8 cellular contexts compared by ENCODE assay signal in the genomic region with DNA sequence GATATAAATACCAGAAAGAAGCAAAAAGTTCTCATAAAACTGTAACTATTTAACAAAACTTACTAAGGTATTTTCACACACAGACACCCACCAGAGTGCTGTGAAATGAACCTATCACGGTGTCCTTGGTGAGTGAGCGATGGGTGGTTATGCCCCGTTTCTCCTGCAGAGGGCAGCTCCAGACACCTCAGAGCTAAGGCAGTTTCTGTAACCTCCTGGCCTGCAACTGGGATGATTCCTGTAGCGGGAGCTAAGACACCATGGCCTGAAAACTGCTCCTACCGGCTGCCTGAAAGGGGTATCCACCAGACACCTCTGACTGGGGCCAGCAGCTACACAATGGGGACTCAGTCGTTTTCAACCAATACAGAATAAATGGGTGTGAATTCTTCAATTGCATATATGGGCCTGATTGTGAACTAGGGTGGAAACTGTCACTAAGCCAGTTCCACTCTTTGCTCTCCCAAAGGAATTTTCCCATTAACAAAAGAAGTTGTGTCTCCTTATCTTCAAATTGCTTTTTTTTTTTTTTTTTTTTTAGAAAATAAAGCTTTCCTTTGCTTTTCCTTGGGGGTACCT.
DNase-seq lines count a peak whose midpoint lies in the region; ATAC-seq and TF ChIP-seq lines count a peak whose summit lies in the region.

No MANE protein-coding gene starts in this region.

- H3K36me3 Mint-ChIP-seq in chondrocyte (ENCODE audit: low read depth) (no peaks in the 10 kb centered on the region), nephron (ENCODE audit: low read depth) (no peaks in the 10 kb centered on the region)

- peaks cover 17% of the 10 kb centered on the region for H3K27me3 Mint-ChIP-seq in chondrocyte (ENCODE audit: low read depth)
- no peaks in the 10 kb centered on the region for H3K27me3 Mint-ChIP-seq in nephron (ENCODE audit: low read depth)

- ATAC-seq in GM21528 (IDR thresholded peaks at IDR 0.05; ENCODE audit: low FRiP score, unreplicated experiment): peak; percentile 76

- TF ChIP-seq CTCF in chondrocyte (IDR thresholded peaks at IDR 0.05): peak; percentile 88
- TF ChIP-seq CTCF in nephron (IDR thresholded peaks at IDR 0.05; ENCODE audit: unreplicated experiment in 3 of 3): peak; percentile 70 to 77 (median 72)

- DNase-seq in NCI-H524 (lab: John Stamatoyannopoulos, UW): peak; percentile 54 to 75
- no peak for DNase-seq in NCI-H524 treated with DMSO at 0.1 percent for 48 hours (lab: John Stamatoyannopoulos, UW)
- peak; percentile 71 for DNase-seq in HK-2 (ENCODE audit: unreplicated experiment)
- peak; percentile 2 for DNase-seq in RPMI7951 (ENCODE audit: low read depth)
- no peak for DNase-seq in chondrocyte (ENCODE audit: low spot score)
- DNase-seq in AG08395 (ENCODE audit: low spot score): no peak

- H3K9me3 Mint-ChIP-seq in chondrocyte (ENCODE audit: low read depth) (no peaks in the 10 kb centered on the region), nephron (no peaks in the 10 kb centered on the region)

- H3K4me3 Mint-ChIP-seq in chondrocyte (ENCODE audit: unreplicated experiment): no peak overlapping the region
- no peak overlapping the region for H3K4me3 Mint-ChIP-seq in nephron

- H3K27ac Mint-ChIP-seq in chondrocyte (ENCODE audit: unreplicated experiment) (no peak overlapping the region), nephron (no peak overlapping the region)

- H3K4me1 Mint-ChIP-seq in chondrocyte (ENCODE audit: low read depth) (no peaks in the 10 kb centered on the region), nephron (no peaks in the 10 kb centered on the region)

Comparison
In these comparisons a context has a peak if more than half of its experiments do, and no peak if none do; other contexts are left out.
1. DNase-seq: peak in NCI-H524 (2 of 2), HK-2 (single experiment) and RPMI7951 (single experiment); none in NCI-H524 treated with DMSO at 0.1 percent for 48 hours (single experiment), chondrocyte (single experiment) and AG08395 (single experiment).